ENCODE assay signal across 20 cellular contexts in genomic region chr4:110442309-110442708, GRCh38. TPM values are rescaled to one million over a fixed set of nuclear protein-coding genes. Genes with fewer than 3 reads are reported as not detected.
DNase-seq lines count a peak whose midpoint lies in the region; TF ChIP-seq lines count a peak whose summit lies in the region.
"Had no signal": no experiment of that assay in that cellular context is flagged by ENCODE, and none has a peak within 500 bp of the region (broad histone marks: within the 10 kb centered on the region; RNA-seq: fewer than 3 reads in every experiment).

No MANE protein-coding gene starts in this region.

- no peak for TF ChIP-seq POLR2A in spleen (IDR thresholded peaks at IDR 0.05)
- TF ChIP-seq POLR2A in transverse colon (IDR thresholded peaks at IDR 0.05), result no peak

- no peak for TF ChIP-seq EP300 in transverse colon (IDR thresholded peaks at IDR 0.05; ENCODE audit: low read depth)

- no peak overlapping the region for H3K27ac ChIP-seq in spleen
- H3K27ac ChIP-seq in transverse colon, result no peak overlapping the region
- H3K27ac ChIP-seq: PC-9, right atrium auricular region, vagina had no signal

- intact Hi-C loops in spleen (cut with DNase I; ENCODE audit: low total_unique reads), result no loop called here
- intact Hi-C loops in transverse colon (cut with DNase I; ENCODE audit: low total_unique reads), result no loop called here

- H3K36me3 ChIP-seq in spleen (no peaks in the 10 kb centered on the region), transverse colon (no peaks in the 10 kb centered on the region)
- H3K36me3 ChIP-seq: right atrium auricular region, vagina had no signal

- 64 to 84% (median 73%) methylated on average over 2 of the region's 2 CpGs for WGBS in spleen, 5 donors
- 50 to 78% methylated on average over 1 to 2 of the region's 2 CpGs for WGBS in transverse colon (ENCODE audit: low coverage in 1 of 2), 2 donors

- in situ Hi-C loops in transverse colon (cut with MboI; ENCODE audit: low pct_ligation_motif_present in 1 of 4, low pct_unique_long_range_greater_than_20kb in 1 of 4, low sequenced_read_pairs in 3 of 4), result no loop called here

- no peaks in the 10 kb centered on the region for H3K4me1 ChIP-seq in spleen
- peaks cover 0 to 5% (median 0%) of the 10 kb centered on the region in 4 donors for H3K4me1 ChIP-seq in transverse colon
- H3K4me1 ChIP-seq: right atrium auricular region, vagina had no signal

- H3K27me3 ChIP-seq in spleen (replicated peaks in 1 of 7) (no peaks in the 10 kb centered on the region), transverse colon (no peaks in the 10 kb centered on the region)
- H3K27me3 ChIP-seq: right atrium auricular region, vagina had no signal

- H3K9me3 ChIP-seq in spleen (no peaks in the 10 kb centered on the region), transverse colon (no peaks in the 10 kb centered on the region)
- H3K9me3 ChIP-seq: right atrium auricular region, SK-N-SH, vagina had no signal

- TF ChIP-seq CTCF in spleen (IDR thresholded peaks at IDR 0.05 in 8 of 11, conservative IDR thresholded peaks at IDR 0.05 in 3 of 11) (no peak), transverse colon (IDR thresholded peaks at IDR 0.05) (no peak)

- DNase-seq in A172 (ENCODE audit: low spot score), result peak; percentile 8
- peak; percentile 6 for DNase-seq in ELR (ENCODE audit: low read depth)
- peak; percentile 1 for DNase-seq in RPMI7951 (ENCODE audit: low read depth)
- peak; percentile 24 for DNase-seq in iPS-NIHi7 (ENCODE audit: extremely low spot score)
- no peak for DNase-seq in NCI-H146 treated with DMSO at 0.1 percent for 48 hours (lab: John Stamatoyannopoulos, UW; ENCODE audit: unreplicated experiment)
- no peak for DNase-seq in spleen
- DNase-seq in SK-N-DZ (ENCODE audit: low spot score), result no peak
- DNase-seq in transverse colon, result no peak
- DNase-seq: activated CD4-positive, alpha-beta T cell treated with anti-CD3 and anti-CD28 coated beads for 1 hour; activated gamma-delta T cell treated with Interleukin-2 at 50 U/mL for 16 hours; anterior cingulate cortex; cerebellar nuclear complex; KG1; left cardiac atrium; NCI-H82; PC-9; SK-N-SH; T1000 had no signal

- no peak overlapping the region for H3K4me3 ChIP-seq in spleen
- H3K4me3 ChIP-seq in transverse colon, result no peak overlapping the region
- H3K4me3 ChIP-seq: PC-9, right atrium auricular region, vagina had no signal

RNA-seq across cellular contexts. Expression of gene ENPEP, which starts 33.6 kb away (rescaled TPM):
- total RNA-seq in A172 (2014; rRNA removed; shearing (Covaris generic)), result not detected in 2 replicates
- total RNA-seq in RPMI7951 (2014; rRNA removed; shearing (Covaris generic)), result under 0.01 TPM in 1 of 2 replicates, not detected in the other
- total RNA-seq in spleen, result 10 to 100 TPM; 15.3 to 48.3 (median 33.1) TPM
- 1 to 10 TPM; 1.8 to 3.7 (median 1.9) TPM for polyA plus RNA-seq in spleen
- polyA plus RNA-seq in SK-N-DZ (2014; cell fraction: cytosol; rRNA removed), result 0.02 TPM in 1 of 2 replicates, not detected in the other
- polyA plus RNA-seq in SK-N-DZ (2014; cell fraction: nucleus; rRNA removed), result not detected in 2 replicates
- 1 to 10 TPM in 3 of 4 donors, under 1 TPM in 1; 0.80 to 6.2 (median 1.5) TPM for total RNA-seq in transverse colon
- total RNA-seq: PC-9 had no signal

Comparison
In these comparisons a context has a peak if more than half of its experiments do, and no peak if none do; other contexts are left out.
1. DNase-seq: peak in A172 (single experiment), ELR (single experiment), RPMI7951 (single experiment) and iPS-NIHi7 (single experiment); none in NCI-H146 treated with DMSO at 0.1 percent for 48 hours (single experiment), spleen (single experiment), SK-N-DZ (single experiment) and transverse colon (single experiment).